Comparison of ENCODE assay signal across 2 cellular contexts in the genomic region with DNA sequence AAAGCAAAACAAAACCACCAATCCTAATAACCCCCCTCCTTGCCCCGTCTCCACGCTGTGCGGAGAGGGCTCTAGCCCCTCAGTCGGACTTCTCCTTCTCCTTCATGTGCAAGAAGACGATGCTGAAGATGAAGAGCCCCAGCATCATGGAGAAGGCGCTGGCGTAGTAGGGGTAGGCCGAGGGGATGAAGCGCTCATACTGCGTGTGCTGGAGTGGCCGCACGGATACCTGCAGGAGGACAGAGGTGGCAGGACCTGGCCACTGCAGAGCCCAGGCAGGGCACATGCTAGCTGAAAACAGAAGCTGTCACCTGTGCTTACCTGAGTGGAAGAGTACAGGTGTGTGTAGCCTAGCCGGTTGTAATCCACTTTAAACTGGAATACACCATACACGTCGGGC.
TF ChIP-seq lines count a peak whose summit lies in the region.

No MANE protein-coding gene starts in this region.

TF ChIP-seq in IMR-90, 13 proteins besides CTCF, POLR2A, EP300 and RAD21:
- TF ChIP-seq ELK1 (IDR thresholded peaks at IDR 0.05; ENCODE audit: borderline replicate concordance, low read depth, low read length) (no peak), RCOR1 (IDR thresholded peaks at IDR 0.05; ENCODE audit: insufficient replicate concordance, low read length) (no peak), MXI1 (IDR thresholded peaks at IDR 0.05; ENCODE audit: borderline replicate concordance, low read depth, low read length) (no peak), SMC3 (IDR thresholded peaks at IDR 0.05; ENCODE audit: low read depth, low read length) (no peak), BHLHE40 (IDR thresholded peaks at IDR 0.05; ENCODE audit: low read depth, low read length) (no peak), MAZ (IDR thresholded peaks at IDR 0.05; ENCODE audit: borderline replicate concordance, low read depth, low read length) (no peak), CHD1 (IDR thresholded peaks at IDR 0.05; ENCODE audit: low read depth, low read length) (no peak), RFX5 (IDR thresholded peaks at IDR 0.05; ENCODE audit: low read depth, low read length) (no peak), NFE2L2 (IDR thresholded peaks at IDR 0.05; ENCODE audit: low read depth, low read length) (no peak), FOS (IDR thresholded peaks at IDR 0.05; ENCODE audit: low read depth, low read length) (no peak)
TF ChIP-seq in IMR-90: peak in this region for 0.

TF ChIP-seq in GM12878, 131 proteins besides CTCF, POLR2A, EP300 and RAD21:
- TF ChIP-seq GATAD2B (conservative IDR thresholded peaks at IDR 0.05; ENCODE audit: low read depth) (no peak), POLR2AphosphoS5 (IDR thresholded peaks at IDR 0.05; ENCODE audit: low read length) (no peak; the same call in 1 of the 2 replicates), ZBTB33 (IDR thresholded peaks at IDR 0.05) (no peak)
